In genomic region chr6:11341867-11342266, GRCh38 we compare ENCODE assay signal across 15 cellular contexts.
DNase-seq lines count a peak whose midpoint lies in the region; ATAC-seq and TF ChIP-seq lines count a peak whose summit lies in the region.
"Had no signal": no experiment of that assay in that cellular context is flagged by ENCODE, and none has a peak within 500 bp of the region (broad histone marks: within the 10 kb centered on the region; RNA-seq: fewer than 3 reads in every experiment).

No MANE protein-coding gene starts in this region.

- H3K9me3 ChIP-seq in T-helper 17 cell (ENCODE audit: control insufficient read depth, low read length, poor library complexity, severe bottlenecking) (no peaks in the 10 kb centered on the region), left lung (no peaks in the 10 kb centered on the region)
- no peaks in the 10 kb centered on the region for H3K9me3 ChIP-seq in effector memory CD4-positive, alpha-beta T cell (ENCODE audit: control insufficient read depth, low read length)

- peaks cover 49% of the 10 kb centered on the region for H3K36me3 Mint-ChIP-seq in activated naive CD4-positive, alpha-beta T cell treated with anti-CD3 and anti-CD28 coated beads, Interleukin-2, amount 50 U/mL, for 24 hours
- H3K36me3 Mint-ChIP-seq in T-helper 17 cell (ENCODE audit: low read depth) = peaks cover 20% of the 10 kb centered on the region

- no peaks in the 10 kb centered on the region for H3K27me3 ChIP-seq in left lung
- H3K27me3 ChIP-seq in effector memory CD4-positive, alpha-beta T cell (replicated peaks; ENCODE audit: control insufficient read depth, insufficient read depth, low read length, poor library complexity, severe bottlenecking) = no peaks in the 10 kb centered on the region

- H3K4me3 ChIP-seq in fibroblast of the aortic adventitia (ENCODE audit: low read depth, low read length) (no peak overlapping the region), left lung (no peak overlapping the region)
- H3K4me3 ChIP-seq in effector memory CD4-positive, alpha-beta T cell (ENCODE audit: insufficient read depth, low read depth, low read length, poor library complexity, severe bottlenecking) = no peak overlapping the region
- H3K4me3 ChIP-seq: GM12878, SK-N-MC had no signal

- H3K4me1 ChIP-seq in left lung = peaks cover 0 to 33% of the 10 kb centered on the region in 2 donors
- H3K4me1 ChIP-seq in effector memory CD4-positive, alpha-beta T cell (ENCODE audit: control insufficient read depth, insufficient read depth, low read length, poor library complexity, severe bottlenecking) = no peaks in the 10 kb centered on the region

- DNase-seq in activated naive CD4-positive, alpha-beta T cell treated with anti-CD3 and anti-CD28 coated beads, Interleukin-2, amount 50 U/mL, for 16 hours = no peak
- DNase-seq in T-helper 17 cell = no peak
- peak; percentile 41 for DNase-seq in fibroblast of the aortic adventitia (ENCODE audit: low read depth)
- DNase-seq in amniotic stem cell (lab: John Stamatoyannopoulos, UW) = no peak
- DNase-seq in left lung = no peak
- no peak for DNase-seq in effector memory CD4-positive, alpha-beta T cell
- DNase-seq in RPMI8226 = no peak
- DNase-seq: activated naive CD4-positive, alpha-beta T cell; AML-193; KG1; NCI-H187; NCI-H774 had no signal

- H3K4me1 Mint-ChIP-seq in activated naive CD4-positive, alpha-beta T cell treated with anti-CD3 and anti-CD28 coated beads, Interleukin-2, amount 50 U/mL, for 24 hours = peaks cover 76% of the 10 kb centered on the region
- peaks cover 29% of the 10 kb centered on the region for H3K4me1 Mint-ChIP-seq in T-helper 17 cell

- peaks cover 21% of the 10 kb centered on the region for H3K9me3 Mint-ChIP-seq in activated naive CD4-positive, alpha-beta T cell treated with anti-CD3 and anti-CD28 coated beads, Interleukin-2, amount 50 U/mL, for 24 hours

- ATAC-seq in T-helper 17 cell (no peak), left lung (no peak)

- no peaks in the 10 kb centered on the region for H3K27me3 Mint-ChIP-seq in activated naive CD4-positive, alpha-beta T cell treated with anti-CD3 and anti-CD28 coated beads, Interleukin-2, amount 50 U/mL, for 24 hours
- no peaks in the 10 kb centered on the region for H3K27me3 Mint-ChIP-seq in T-helper 17 cell

- TF ChIP-seq CTCF in fibroblast of the aortic adventitia (IDR thresholded peaks at IDR 0.05; ENCODE audit: insufficient read depth, low read length) (no peak), left lung (IDR thresholded peaks at IDR 0.05) (no peak)

- peak overlapping the region; percentile 41 for H3K4me3 Mint-ChIP-seq in activated naive CD4-positive, alpha-beta T cell treated with anti-CD3 and anti-CD28 coated beads, Interleukin-2, amount 50 U/mL, for 24 hours
- no peak overlapping the region for H3K4me3 Mint-ChIP-seq in T-helper 17 cell

- peak overlapping the region in 1 of 2 donors; percentile 59 for H3K27ac ChIP-seq in left lung
- no peak overlapping the region for H3K27ac ChIP-seq in effector memory CD4-positive, alpha-beta T cell (ENCODE audit: insufficient read depth, low read length, poor library complexity, severe bottlenecking)
- H3K27ac ChIP-seq: SK-N-MC had no signal

- intact Hi-C loops in left lung (cut with DNase I) = no loop called here

- H3K27ac Mint-ChIP-seq in activated naive CD4-positive, alpha-beta T cell treated with anti-CD3 and anti-CD28 coated beads, Interleukin-2, amount 50 U/mL, for 24 hours = peak overlapping the region; percentile 83
- peak overlapping the region; percentile 86 for H3K27ac Mint-ChIP-seq in T-helper 17 cell

- H3K36me3 ChIP-seq in left lung = no peaks in the 10 kb centered on the region
- H3K36me3 ChIP-seq in effector memory CD4-positive, alpha-beta T cell (ENCODE audit: control insufficient read depth, insufficient read depth, low read length) = peaks cover 3% of the 10 kb centered on the region
